Comparison of ENCODE assay signal across 8 cellular contexts in genomic region chr4:117134386-117134785, GRCh38. TPM values are rescaled to one million over a fixed set of nuclear protein-coding genes. Genes with fewer than 3 reads are reported as not detected.
DNase-seq lines count a peak whose midpoint lies in the region; TF ChIP-seq lines count a peak whose summit lies in the region.

No MANE protein-coding gene starts in this region.

- H3K9ac ChIP-seq in SK-N-SH (no peak overlapping the region), smooth muscle cell (ENCODE audit: low read depth) (no peak overlapping the region)

- POLR2A ChIA-PET in SK-N-SH (lab: Yijun Ruan, JAX): no interaction called here

- no peak overlapping the region for H3K4me2 ChIP-seq in SK-N-SH
- peak overlapping the region; percentile 74 for H3K4me2 ChIP-seq in smooth muscle cell

- TF ChIP-seq CTCF in HL-60 (IDR thresholded peaks at IDR 0.05; ENCODE audit: insufficient read depth, low read length) (peak; percentile 10), SK-N-SH (IDR thresholded peaks at IDR 0.05) (peak; percentile 73), fibroblast of villous mesenchyme (IDR thresholded peaks at IDR 0.05; ENCODE audit: insufficient read depth, low read depth, low read length) (peak; percentile 51), smooth muscle cell (IDR thresholded peaks at IDR 0.05; ENCODE audit: borderline replicate concordance, insufficient read depth, poor library complexity, severe bottlenecking) (peak; percentile 65)

- 26% methylated on average over 4 of the region's 4 CpGs for whole genome bisulfite sequencing in SK-N-SH (ENCODE audit: low lambda C conversion rate)
- 22% methylated on average over 4 of the region's 4 CpGs for WGBS in smooth muscle cell (ENCODE audit: low lambda C conversion rate)

- H2AFZ ChIP-seq in SK-N-SH (ENCODE audit: low read depth) (0 out of 2 replicates have a peak overlapping the region, but pooled peaks have one; percentile 30), smooth muscle cell (ENCODE audit: low read depth) (peak overlapping the region; percentile 73)

- H4K20me1 ChIP-seq in SK-N-SH (ENCODE audit: insufficient read depth) (no peaks in the 10 kb centered on the region), smooth muscle cell (ENCODE audit: low read depth) (no peaks in the 10 kb centered on the region)

- no peaks in the 10 kb centered on the region for H3K27me3 ChIP-seq in HL-60 (ENCODE audit: insufficient read depth, poor library complexity, severe bottlenecking)
- H3K27me3 ChIP-seq in SK-N-SH (ENCODE audit: insufficient read depth): no peaks in the 10 kb centered on the region
- no peaks in the 10 kb centered on the region for H3K27me3 ChIP-seq in smooth muscle cell (ENCODE audit: low read depth)

- H3K27ac ChIP-seq in HL-60 (replicated peaks) (no peak overlapping the region), SK-N-SH (ENCODE audit: low read depth in 2 of 2, low read length in 1 of 2) (no peak overlapping the region), smooth muscle cell (ENCODE audit: low read depth) (no peak overlapping the region)

- TF ChIP-seq RAD21 in SK-N-SH (IDR thresholded peaks at IDR 0.05; ENCODE audit: low read length): peak; percentile 95

- no peaks in the 10 kb centered on the region for H3F3A ChIP-seq in SK-N-SH (replicated peaks; ENCODE audit: insufficient read depth)
- H3F3A ChIP-seq in smooth muscle cell (ENCODE audit: low read depth): no peaks in the 10 kb centered on the region

- H3K36me3 ChIP-seq in SK-N-SH (replicated peaks in 1 of 2; ENCODE audit: control insufficient read depth in 1 of 2, insufficient read depth in 2 of 2, low read length in 1 of 2) (no peaks in the 10 kb centered on the region), smooth muscle cell (ENCODE audit: low read depth) (no peaks in the 10 kb centered on the region)

- H3K9me2 ChIP-seq in SK-N-SH: no peaks in the 10 kb centered on the region

- DNase-seq in ELR (ENCODE audit: low read depth): peak; percentile 71
- peak in 1 of 2 experiments; percentile 6 for DNase-seq in HL-60 (ENCODE audit: low read depth in 1 of 2, low spot score in 1 of 2)
- DNase-seq in SK-N-SH: peak; percentile 30
- peak; percentile 44 for DNase-seq in fibroblast of villous mesenchyme (ENCODE audit: low read depth)
- DNase-seq in smooth muscle cell (lab: John Stamatoyannopoulos, UW; ENCODE audit: unreplicated experiment): no peak
- DNase-seq in T-helper 1 cell: no peak
- DNase-seq in NCI-H2196 treated with DMSO at 0.1 percent for 48 hours (lab: John Stamatoyannopoulos, UW; ENCODE audit: unreplicated experiment): no peak
- no peak for DNase-seq in stimulated activated naive CD4-positive, alpha-beta T cell treated with Interleukin-2 at 50 U/mL for 16 hours (lab: John Stamatoyannopoulos, UW)

- H3K4me1 ChIP-seq in SK-N-SH (ENCODE audit: control insufficient read depth in 1 of 2, insufficient read depth in 2 of 2, low read depth in 1 of 2, low read length in 1 of 2) (no peaks in the 10 kb centered on the region; a peak in 1 of 4 replicates), smooth muscle cell (ENCODE audit: low read depth) (peaks cover 2% of the 10 kb centered on the region)

- CTCF ChIA-PET in SK-N-SH (lab: Yijun Ruan, JAX): interaction anchor here (0.7 to 2.5 kb wide), 27 partner anchors 10 to 1138 kb away, joined by 3 to 66 read pairs (median 4); partner anchors contain the start of gene NDST3

- H3K4me3 ChIP-seq in HL-60 (replicated peaks; ENCODE audit: insufficient read depth, low read length) (no peak overlapping the region), SK-N-SH (ENCODE audit: low read depth in 2 of 2, low read length in 1 of 2) (no peak overlapping the region), fibroblast of villous mesenchyme (ENCODE audit: low read depth, low read length) (no peak overlapping the region), smooth muscle cell (peak overlapping the region; percentile 9)

- no peaks in the 10 kb centered on the region for H3K79me2 ChIP-seq in SK-N-SH (ENCODE audit: insufficient read depth)
- no peaks in the 10 kb centered on the region for H3K79me2 ChIP-seq in smooth muscle cell (ENCODE audit: low read depth)

- no peak for TF ChIP-seq EP300 in SK-N-SH (IDR thresholded peaks at IDR 0.05; ENCODE audit: borderline replicate concordance in 1 of 2, low read depth in 1 of 2, low read length in 1 of 2)

- H3K9me3 ChIP-seq in SK-N-SH (no peaks in the 10 kb centered on the region; the same call in 1 of the 2 replicates), smooth muscle cell (replicated peaks; ENCODE audit: low read depth) (no peaks in the 10 kb centered on the region)

TF ChIP-seq in SK-N-SH, 30 proteins besides CTCF, POLR2A, EP300 and RAD21:
- TF ChIP-seq ZBTB33 (IDR thresholded peaks at IDR 0.05; ENCODE audit: borderline replicate concordance, low read depth): no peak
- TF ChIP-seq SMC3 (IDR thresholded peaks at IDR 0.05; ENCODE audit: low read depth, low read length): peak; percentile 77

RNA-seq across cellular contexts. Expression of gene TRAM1L1, which starts 49.0 kb away (rescaled TPM):
- polyA plus RNA-seq in SK-N-SH (2012; rRNA removed): 2.4 and 3.0 TPM in 2 replicates
- 3.7 and 4.1 TPM in 2 replicates for polyA plus RNA-seq in SK-N-SH (2012; cell fraction: cytosol; rRNA removed)
- 0.48 and 1.8 TPM in 2 replicates for polyA plus RNA-seq in SK-N-SH (2012; cell fraction: nucleus; rRNA removed)
- 2.6 and 3.0 TPM in 2 replicates for total RNA-seq in fibroblast of villous mesenchyme
- total RNA-seq in smooth muscle cell: 5.4 and 6.7 TPM in 2 replicates
- 2.6 and 3.7 TPM in 2 replicates for polyA plus RNA-seq in smooth muscle cell

Comparison
In these comparisons a context has a peak if more than half of its experiments do, and no peak if none do; other contexts are left out.
1. DNase-seq: peak in ELR (single experiment), SK-N-SH (single experiment) and fibroblast of villous mesenchyme (single experiment); none in smooth muscle cell (single experiment), T-helper 1 cell (0 of 5), NCI-H2196 treated with DMSO at 0.1 percent for 48 hours (single experiment) and stimulated activated naive CD4-positive, alpha-beta T cell treated with Interleukin-2 at 50 U/mL for 16 hours (single experiment).
2. CTCF ChIP-seq: peak in every context shown above with its lines; median percentile 73 in SK-N-SH; 65 in smooth muscle cell; 51 in fibroblast of villous mesenchyme; 10 in HL-60.